In the genomic region with DNA sequence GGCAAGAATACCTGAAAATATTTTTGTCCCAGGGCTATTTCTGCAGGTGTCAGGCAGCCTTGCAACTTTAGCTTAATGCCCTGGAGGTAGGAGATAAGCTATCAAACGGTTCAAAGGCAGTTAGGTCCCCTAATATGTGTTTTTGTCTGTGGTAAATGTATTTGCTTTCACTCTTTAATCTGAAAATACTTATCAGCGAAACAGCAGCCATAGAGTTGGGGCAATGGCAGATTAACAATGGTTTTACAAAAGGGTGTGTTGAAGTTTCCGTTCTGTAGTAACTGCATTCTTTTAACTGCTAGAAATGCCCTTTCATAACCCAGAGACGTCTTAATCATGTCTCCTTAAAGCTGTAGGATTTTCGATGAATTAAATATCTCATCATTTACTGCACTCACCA, we compare ENCODE assay signal across 10 cellular contexts.
DNase-seq lines count a peak whose midpoint lies in the region; ATAC-seq and TF ChIP-seq lines count a peak whose summit lies in the region.
"Had no signal": no experiment of that assay in that cellular context is flagged by ENCODE, and none has a peak within 500 bp of the region (broad histone marks: within the 10 kb centered on the region; RNA-seq: fewer than 3 reads in every experiment).

No MANE protein-coding gene starts in this region.

- DNase-seq in DND-41, result no peak
- peak; percentile 90 for DNase-seq in OCI-M1 (lab: John Stamatoyannopoulos, UW)
- DNase-seq in choroid plexus epithelial cell (ENCODE audit: low read depth), result peak; percentile 61
- DNase-seq in osteocyte (ENCODE audit: extremely low spot score, unreplicated experiment), result no peak
- DNase-seq in NCI-H748 treated with DMSO at 0.1 percent for 48 hours (lab: John Stamatoyannopoulos, UW), result no peak
- DNase-seq in RKO (ENCODE audit: low spot score), result no peak
- DNase-seq: NCI-H1417 treated with DMSO at 0.1 percent for 48 hours, nephron progenitor cell had no signal

- H3K4me1 ChIP-seq in DND-41 (ENCODE audit: insufficient read depth, low read length), result peaks cover 20% of the 10 kb centered on the region

- H3K79me2 ChIP-seq in DND-41 (ENCODE audit: insufficient read depth, low read length), result no peaks in the 10 kb centered on the region

- H2AFZ ChIP-seq in DND-41 (ENCODE audit: low read depth, low read length), result peak overlapping the region; percentile 65

- H3K4me1 Mint-ChIP-seq in osteocyte (ENCODE audit: unreplicated experiment), result peaks cover 36% of the 10 kb centered on the region
- H3K4me1 Mint-ChIP-seq: nephron progenitor cell had no signal

- H3K27me3 Mint-ChIP-seq in osteocyte (ENCODE audit: unreplicated experiment), result no peaks in the 10 kb centered on the region

- H3K36me3 ChIP-seq in DND-41 (ENCODE audit: insufficient read depth, low read length), result no peaks in the 10 kb centered on the region

- no peak overlapping the region for H3K9ac ChIP-seq in DND-41 (ENCODE audit: low read depth, low read length)

- H3K4me3 Mint-ChIP-seq in osteocyte (ENCODE audit: unreplicated experiment), result no peak overlapping the region
- H3K4me3 Mint-ChIP-seq: nephron progenitor cell had no signal

- no peak for ATAC-seq in DND-41 (ENCODE audit: insufficient read depth, low read depth)
- no peak for ATAC-seq in GM19324 (IDR thresholded peaks at IDR 0.05; ENCODE audit: low FRiP score, unreplicated experiment)
- ATAC-seq in GM18505 (IDR thresholded peaks at IDR 0.05; ENCODE audit: unreplicated experiment), result no peak

- peak overlapping the region; percentile 42 for H3K4me2 ChIP-seq in DND-41 (ENCODE audit: insufficient read depth, low read length)

- peak overlapping the region; percentile 45; the same call in 1 of the 2 replicates for H3K27ac ChIP-seq in DND-41 (ENCODE audit: low read length)

- H4K20me1 ChIP-seq in DND-41 (ENCODE audit: insufficient read depth, low read length), result no peaks in the 10 kb centered on the region

- H3K36me3 Mint-ChIP-seq in osteocyte (ENCODE audit: unreplicated experiment), result no peaks in the 10 kb centered on the region

- TF ChIP-seq POLR2A in GM18505 (IDR thresholded peaks at IDR 0.05; ENCODE audit: borderline replicate concordance, extremely low read depth, insufficient read depth, insufficient read length), result no peak

- H3K4me3 ChIP-seq in DND-41 (ENCODE audit: low read depth in 1 of 2, low read length in 2 of 2), result no peak overlapping the region
- no peak overlapping the region for H3K4me3 ChIP-seq in choroid plexus epithelial cell (ENCODE audit: low read depth, low read length)

- TF ChIP-seq CTCF in DND-41 (IDR thresholded peaks at IDR 0.05; ENCODE audit: borderline replicate concordance, extremely low read depth, low read length, poor library complexity, severe bottlenecking) (no peak), choroid plexus epithelial cell (conservative IDR thresholded peaks at IDR 0.05; ENCODE audit: low read depth, low read length) (no peak), osteocyte (IDR thresholded peaks at IDR 0.05) (no peak)

- H3K27ac Mint-ChIP-seq in osteocyte (ENCODE audit: unreplicated experiment), result peak overlapping the region; percentile 83
- H3K27ac Mint-ChIP-seq: nephron progenitor cell had no signal

- H3K9me3 ChIP-seq in DND-41 (ENCODE audit: insufficient read depth, low read length, severe bottlenecking), result no peaks in the 10 kb centered on the region

- H3K27me3 ChIP-seq in DND-41 (ENCODE audit: insufficient read depth, low read length, poor library complexity), result no peaks in the 10 kb centered on the region

- H3K9me3 Mint-ChIP-seq in osteocyte (ENCODE audit: unreplicated experiment), result no peaks in the 10 kb centered on the region
- H3K9me3 Mint-ChIP-seq: nephron progenitor cell had no signal

Comparison
In these comparisons a context has a peak if more than half of its experiments do, and no peak if none do; other contexts are left out.
1. DNase-seq: peak in OCI-M1 (single experiment) and choroid plexus epithelial cell (single experiment); none in DND-41 (single experiment), osteocyte (single experiment), NCI-H748 treated with DMSO at 0.1 percent for 48 hours (single experiment) and RKO (single experiment).